ENCODE assay signal across 18 cellular contexts in the genomic region with DNA sequence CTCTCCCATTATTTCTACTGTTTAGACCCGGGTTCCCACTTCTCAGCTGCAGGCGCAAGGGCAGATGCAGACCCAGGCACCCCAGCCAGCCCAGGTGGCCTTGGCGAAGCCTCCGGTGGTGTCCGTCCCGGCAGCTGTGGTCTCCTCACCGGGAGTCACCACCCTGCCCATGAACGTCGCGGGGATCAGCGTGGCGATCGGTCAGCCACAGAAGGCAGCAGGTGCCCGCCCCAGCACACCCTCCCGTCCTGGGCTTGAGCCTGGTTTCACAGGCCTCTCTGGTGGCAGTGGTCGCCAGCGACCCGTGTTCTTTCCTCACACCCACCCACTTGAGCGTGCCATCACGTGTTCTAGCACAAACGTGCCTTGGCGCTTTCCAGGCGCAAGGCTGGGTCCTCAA.
A peak's percentile ranks its signal among the peaks of the same experiment; 100 is the strongest.
DNase-seq lines count a peak whose midpoint lies in the region; ATAC-seq and TF ChIP-seq lines count a peak whose summit lies in the region.
"Had no signal": no experiment of that assay in that cellular context is flagged by ENCODE, and none has a peak within 500 bp of the region (broad histone marks: within the 10 kb centered on the region; RNA-seq: fewer than 3 reads in every experiment).

No MANE protein-coding gene starts in this region.

- H3K4me1 ChIP-seq in naive thymus-derived CD4-positive, alpha-beta T cell (ENCODE audit: control insufficient read depth in 2 of 2, insufficient read depth in 2 of 2, low read length in 2 of 2), result peaks cover 15 to 16% of the 10 kb centered on the region in 2 donors
- no peaks in the 10 kb centered on the region for H3K4me1 ChIP-seq in stomach
- H3K4me1 ChIP-seq in SJCRH30, result no peaks in the 10 kb centered on the region

- DNase-seq in activated CD4-positive, alpha-beta T cell treated with anti-CD3 and anti-CD28 coated beads for 36 hours, result no peak
- no peak for DNase-seq in activated CD4-positive, alpha-beta T cell treated with anti-CD3 and anti-CD28 coated beads, Interleukin-2, amount 50 U/mL, for 4 hours
- DNase-seq in Jurkat, Clone E6-1 (ENCODE audit: low read depth, low spot score), result no peak
- DNase-seq in naive thymus-derived CD4-positive, alpha-beta T cell, result no peak
- DNase-seq in stomach, result no peak
- DNase-seq in SJCRH30, result no peak
- DNase-seq in epidermal melanocyte (ENCODE audit: insufficient read length, low spot score), result no peak
- DNase-seq: 8988T, adrenal gland, DMS79 treated with DMSO at 0.1 percent for 48 hours, H9, NCI-H1417 treated with DMSO at 0.1 percent for 48 hours, NCI-H2171 treated with DMSO at 0.1 percent for 48 hours, RPMI8226 had no signal

- ATAC-seq in activated CD4-positive, alpha-beta T cell treated with anti-CD3 and anti-CD28 coated beads for 36 hours, result no peak
- no peak for ATAC-seq in naive thymus-derived CD4-positive, alpha-beta T cell

- no peaks in the 10 kb centered on the region for H3K9me3 ChIP-seq in naive thymus-derived CD4-positive, alpha-beta T cell (ENCODE audit: control insufficient read depth in 2 of 3, low read length in 3 of 3)
- H3K9me3 ChIP-seq in stomach (no peaks in the 10 kb centered on the region), SJCRH30 (replicated peaks) (no peaks in the 10 kb centered on the region)
- H3K9me3 ChIP-seq: adrenal gland, neutrophil had no signal

- no peak for TF ChIP-seq EP300 in stomach (IDR thresholded peaks at IDR 0.05)

- POLR2A ChIA-PET in activated CD4-positive, alpha-beta T cell treated with anti-CD3 and anti-CD28 coated beads for 36 hours (lab: Charles Lee), result no interaction called here
- POLR2A ChIA-PET in naive thymus-derived CD4-positive, alpha-beta T cell (lab: Charles Lee), result no interaction called here

- H3K9me3 Mint-ChIP-seq in activated CD4-positive, alpha-beta T cell treated with anti-CD3 and anti-CD28 coated beads for 36 hours (ENCODE audit: low read depth), result no peaks in the 10 kb centered on the region
- no peaks in the 10 kb centered on the region for H3K9me3 Mint-ChIP-seq in activated naive CD8-positive, alpha-beta T cell (ENCODE audit: low read depth)
- peaks cover 0 to 2% (median 0%) of the 10 kb centered on the region in 11 donors for H3K9me3 Mint-ChIP-seq in naive thymus-derived CD4-positive, alpha-beta T cell
- H3K9me3 Mint-ChIP-seq: H9 had no signal

- H3K27me3 ChIP-seq in naive thymus-derived CD4-positive, alpha-beta T cell (ENCODE audit: control insufficient read depth in 2 of 2, insufficient read depth in 2 of 2, low read length in 2 of 2), result no peaks in the 10 kb centered on the region
- no peaks in the 10 kb centered on the region for H3K27me3 ChIP-seq in stomach
- H3K27me3 ChIP-seq in SJCRH30, result no peaks in the 10 kb centered on the region
- H3K27me3 ChIP-seq: adrenal gland, cardiac muscle cell, neutrophil had no signal

- peaks cover 0 to 85% (median 3%) of the 10 kb centered on the region in 3 experiments for H3K36me3 ChIP-seq in naive thymus-derived CD4-positive, alpha-beta T cell (ENCODE audit: control insufficient read depth in 2 of 3, insufficient read depth in 3 of 3, low read length in 3 of 3)
- H3K36me3 ChIP-seq in stomach (peaks cover 66 to 100% (median 100%) of the 10 kb centered on the region in 4 donors), SJCRH30 (peaks cover 16% of the 10 kb centered on the region)

- peak overlapping the region; percentile 8; the same call in 1 of the 2 replicates for H3K4me3 ChIP-seq in Jurkat, Clone E6-1 (ENCODE audit: low read length)
- H3K4me3 ChIP-seq in naive thymus-derived CD4-positive, alpha-beta T cell (ENCODE audit: low read length), result peak overlapping the region; percentile 5
- H3K4me3 ChIP-seq in stomach, result no peak overlapping the region
- H3K4me3 ChIP-seq in SJCRH30, result no peak overlapping the region
- H3K4me3 ChIP-seq: adrenal gland, cardiac muscle cell had no signal

- H3K27ac ChIP-seq in naive thymus-derived CD4-positive, alpha-beta T cell (ENCODE audit: low read depth, low read length), result no peak overlapping the region
- H3K27ac ChIP-seq in stomach (no peak overlapping the region), SJCRH30 (no peak overlapping the region)
- H3K27ac ChIP-seq: adrenal gland, C4-2B, cardiac muscle cell had no signal

- peaks cover 39% of the 10 kb centered on the region for H3K36me3 Mint-ChIP-seq in activated CD4-positive, alpha-beta T cell treated with anti-CD3 and anti-CD28 coated beads for 36 hours (ENCODE audit: low read depth)
- H3K36me3 Mint-ChIP-seq in activated naive CD8-positive, alpha-beta T cell, result peaks cover 10% of the 10 kb centered on the region
- peaks cover 3 to 38% (median 24%) of the 10 kb centered on the region in 5 donors for H3K36me3 Mint-ChIP-seq in naive thymus-derived CD4-positive, alpha-beta T cell

- H3K4me3 Mint-ChIP-seq in activated CD4-positive, alpha-beta T cell treated with anti-CD3 and anti-CD28 coated beads for 36 hours, result no peak overlapping the region
- H3K4me3 Mint-ChIP-seq in activated naive CD8-positive, alpha-beta T cell, result peak overlapping the region; percentile 78
- peak overlapping the region; percentile 78 to 94 (median 86) for H3K4me3 Mint-ChIP-seq in naive thymus-derived CD4-positive, alpha-beta T cell
- H3K4me3 Mint-ChIP-seq: H9 had no signal

- H3K27ac Mint-ChIP-seq in activated CD4-positive, alpha-beta T cell treated with anti-CD3 and anti-CD28 coated beads for 36 hours, result peak overlapping the region; percentile 83
- H3K27ac Mint-ChIP-seq in activated naive CD8-positive, alpha-beta T cell, result peak overlapping the region; percentile 86
- H3K27ac Mint-ChIP-seq in naive thymus-derived CD4-positive, alpha-beta T cell, result peak overlapping the region in 8 of 9 donors; percentile 74 to 93 (median 92)

- peaks cover 18% of the 10 kb centered on the region for H3K4me1 Mint-ChIP-seq in activated CD4-positive, alpha-beta T cell treated with anti-CD3 and anti-CD28 coated beads for 36 hours
- H3K4me1 Mint-ChIP-seq in activated naive CD8-positive, alpha-beta T cell (ENCODE audit: low read depth), result peaks cover 31% of the 10 kb centered on the region
- peaks cover 15 to 32% (median 24%) of the 10 kb centered on the region in 7 donors for H3K4me1 Mint-ChIP-seq in naive thymus-derived CD4-positive, alpha-beta T cell
- H3K4me1 Mint-ChIP-seq: H9 had no signal

- no peak for TF ChIP-seq POLR2A in stomach (IDR thresholded peaks at IDR 0.05)

- 90 to 96% (median 94%) methylated on average over 16 to 23 of the region's 23 CpGs for WGBS in stomach, 5 donors

- CTCF ChIA-PET in activated CD4-positive, alpha-beta T cell treated with anti-CD3 and anti-CD28 coated beads for 36 hours (lab: Charles Lee), result no interaction called here
- CTCF ChIA-PET in naive thymus-derived CD4-positive, alpha-beta T cell (lab: Charles Lee), result no interaction called here

- no peaks in the 10 kb centered on the region for H3K27me3 Mint-ChIP-seq in activated CD4-positive, alpha-beta T cell treated with anti-CD3 and anti-CD28 coated beads for 36 hours
- no peaks in the 10 kb centered on the region for H3K27me3 Mint-ChIP-seq in activated naive CD8-positive, alpha-beta T cell
- H3K27me3 Mint-ChIP-seq in naive thymus-derived CD4-positive, alpha-beta T cell, result no peaks in the 10 kb centered on the region

- intact Hi-C loops in activated CD4-positive, alpha-beta T cell treated with anti-CD3 and anti-CD28 coated beads for 36 hours (cut with DNase I, micrococcal nuclease), result no loop called here
- intact Hi-C loops in naive thymus-derived CD4-positive, alpha-beta T cell (cut with micrococcal nuclease), result loop anchor here in 1 of 2 donors (5.0 kb wide), 1 partner anchor 76 kb away; the partner anchor contains the start of genes DDX51 and NOC4L
- intact Hi-C loops in stomach (cut with DNase I; ENCODE audit: low total_unique reads), result no loop called here

- no peak for TF ChIP-seq CTCF in stomach (IDR thresholded peaks at IDR 0.05)

Comparison
In these comparisons a context has a peak if more than half of its experiments do, and no peak if none do; other contexts are left out.
1. H3K4me3 ChIP-seq: peak in Jurkat, Clone E6-1 (single experiment) and naive thymus-derived CD4-positive, alpha-beta T cell (single experiment); none in stomach (0 of 4) and SJCRH30 (single experiment).
2. Peak in every context shown above with its lines, with median percentiles within 50 percentile points of each other: H3K27ac Mint-ChIP-seq.